Comparison of ENCODE assay signal across 20 cellular contexts in genomic region chr17:50487213-50488096, GRCh38. TPM values are rescaled to one million over a fixed set of nuclear protein-coding genes. Genes with fewer than 3 reads are reported as not detected.
DNase-seq lines count a peak whose midpoint lies in the region; ATAC-seq, FAIRE-seq and TF ChIP-seq lines count a peak whose summit lies in the region.
"Had no signal": no experiment of that assay in that cellular context is flagged by ENCODE, and none has a peak within 500 bp of the region (broad histone marks: within the 10 kb centered on the region; RNA-seq: fewer than 3 reads in every experiment).

No MANE protein-coding gene starts in this region.

- H3K9me3 ChIP-seq in breast epithelium (no peaks in the 10 kb centered on the region), gastrocnemius medialis (no peaks in the 10 kb centered on the region)
- H3K9me3 ChIP-seq: transverse colon had no signal

- H3K27ac ChIP-seq in breast epithelium, result peak overlapping the region; percentile 40 to 63
- H3K27ac ChIP-seq in gastrocnemius medialis, result peak overlapping the region in 3 of 4 donors; percentile 5 to 67 (median 55)
- H3K27ac ChIP-seq: transverse colon had no signal

- no peaks in the 10 kb centered on the region for H3K9me3 Mint-ChIP-seq in activated naive CD4-positive, alpha-beta T cell treated with anti-CD3 and anti-CD28 coated beads, Interleukin-2, amount 50 U/mL, for 72 hours
- H3K9me3 Mint-ChIP-seq: activated naive CD4-positive, alpha-beta T cell treated with anti-CD3 and anti-CD28 coated beads, Interleukin-2, amount 50 U/mL, for 24 hours had no signal

- no peak for TF ChIP-seq CTCF in breast epithelium (IDR thresholded peaks at IDR 0.05)
- no peak for TF ChIP-seq CTCF in gastrocnemius medialis (IDR thresholded peaks at IDR 0.05 in 4 of 5, conservative IDR thresholded peaks at IDR 0.05 in 1 of 5)
- no peak for TF ChIP-seq CTCF in GM10266 (IDR thresholded peaks at IDR 0.05; ENCODE audit: control insufficient read depth, insufficient read depth, low read depth, missing control alignments)

- H3K36me3 ChIP-seq in breast epithelium, result no peaks in the 10 kb centered on the region
- peaks cover 0 to 36% of the 10 kb centered on the region in 2 donors for H3K36me3 ChIP-seq in gastrocnemius medialis

- H3K27ac Mint-ChIP-seq in activated naive CD4-positive, alpha-beta T cell treated with anti-CD3 and anti-CD28 coated beads, Interleukin-2, amount 50 U/mL, for 72 hours, result no peak overlapping the region
- H3K27ac Mint-ChIP-seq: activated naive CD4-positive, alpha-beta T cell treated with anti-CD3 and anti-CD28 coated beads, Interleukin-2, amount 50 U/mL, for 24 hours; progenitor cell of endocrine pancreas had no signal

- peak; percentile 58 to 92 for ATAC-seq in activated naive CD4-positive, alpha-beta T cell treated with anti-CD3 and anti-CD28 coated beads, Interleukin-2, amount 50 U/mL, for 72 hours
- ATAC-seq in gastrocnemius medialis, result peak; percentile 53 to 67

- no peaks in the 10 kb centered on the region for H3K27me3 ChIP-seq in breast epithelium
- H3K27me3 ChIP-seq in gastrocnemius medialis, result no peaks in the 10 kb centered on the region
- H3K27me3 ChIP-seq: transverse colon had no signal

- peak; percentile 79 for FAIRE-seq in HTR-8/SVneo (lab: Jason Lieb, UNC)
- FAIRE-seq: endometrium had no signal

- peaks cover 0 to 6% of the 10 kb centered on the region in 2 donors for H3K36me3 Mint-ChIP-seq in activated naive CD4-positive, alpha-beta T cell treated with anti-CD3 and anti-CD28 coated beads, Interleukin-2, amount 50 U/mL, for 72 hours

- in situ Hi-C loops in gastrocnemius medialis (cut with MboI; ENCODE audit: low sequenced_read_pairs in 4 of 4), result loop anchor here in 3 of 4 donors (5.0 to 25.0 kb wide), 3 partner anchors 100 to 217 kb away; partner anchors contain the start of genes ANKRD40 (in 1 of the 3) and LRRC59 (in 1 of the 3)

- H3K4me1 ChIP-seq in breast epithelium (no peaks in the 10 kb centered on the region), gastrocnemius medialis (peaks cover 4 to 9% of the 10 kb centered on the region in 2 donors)

- H3K4me3 ChIP-seq in breast epithelium (no peak overlapping the region), gastrocnemius medialis (no peak overlapping the region)
- H3K4me3 ChIP-seq: transverse colon had no signal

- intact Hi-C loops in breast epithelium (cut with DNase I; ENCODE audit: low total_unique reads) (no loop called here), gastrocnemius medialis (cut with DNase I; ENCODE audit: low total_unique reads) (loop anchor here (10.0 kb wide), 1 partner anchor 217 kb away; the partner anchor contains the start of gene ANKRD40)

- DNase-seq in activated naive CD4-positive, alpha-beta T cell treated with anti-CD3 and anti-CD28 coated beads, Interleukin-2, amount 50 U/mL, for 72 hours (ENCODE audit: low spot score in 2 of 2), result no peak
- DNase-seq in activated naive CD4-positive, alpha-beta T cell (lab: John Stamatoyannopoulos, UW), result no peak
- no peak for DNase-seq in HTR-8/SVneo (ENCODE audit: insufficient read length, low spot score)
- no peak for DNase-seq in breast epithelium (ENCODE audit: low spot score in 2 of 2)
- peak; percentile 53 to 69 for DNase-seq in gastrocnemius medialis
- no peak for DNase-seq in activated CD4-positive, CD25-positive, alpha-beta regulatory T cell (lab: John Stamatoyannopoulos, UW)
- no peak for DNase-seq in activated naive CD4-positive, alpha-beta T cell treated with anti-CD3 and anti-CD28 coated beads, Interleukin-2, amount 50 U/mL, for 16 hours
- DNase-seq in GM10266 (ENCODE audit: extremely low spot score), result no peak
- DNase-seq: activated CD8-positive, alpha-beta memory T cell treated with anti-CD3 and anti-CD28 coated beads for 24 hours; central memory CD4-positive, alpha-beta T cell; DMS153; head of caudate nucleus; kidney glomerular epithelial cell; NCI-H524; RPMI8226; transverse colon had no signal

- TF ChIP-seq POLR2A in breast epithelium (IDR thresholded peaks at IDR 0.05) (no peak), gastrocnemius medialis (IDR thresholded peaks at IDR 0.05) (no peak)

RNA-seq across cellular contexts. Expression of gene RSAD1, which starts 8.8 kb away (rescaled TPM):
- 10 to 100 TPM; 24.4 to 51.0 TPM for total RNA-seq in activated naive CD4-positive, alpha-beta T cell treated with anti-CD3 and anti-CD28 coated beads, Interleukin-2, amount 50 U/mL, for 72 hours
- 10 to 100 TPM; 33.6 to 39.0 (median 35.1) TPM for total RNA-seq in breast epithelium
- 10 to 100 TPM; 27.1 to 67.4 (median 52.7) TPM for total RNA-seq in gastrocnemius medialis

RNA-seq across cellular contexts. Expression of gene CHAD, which starts 18.8 kb away (rescaled TPM):
- not detected for total RNA-seq in activated naive CD4-positive, alpha-beta T cell treated with anti-CD3 and anti-CD28 coated beads, Interleukin-2, amount 50 U/mL, for 72 hours
- total RNA-seq in breast epithelium, result 1 to 10 TPM in 2 of 3 donors, not detected in 1; 2.3 to 5.6 TPM
- total RNA-seq in gastrocnemius medialis, result 1 to 10 TPM in 2 of 4 donors, not detected in 2; 1.8 to 8.8 TPM
- total RNA-seq: progenitor cell of endocrine pancreas; T-helper 2 cell treated with Interferon-gamma antibody and Interleukin-4, amounts not matched to agents 100 ng/mL and 5 ng/mL, for 36 hours had no signal

RNA-seq across cellular contexts. Expression of gene MYCBPAP, which starts 20.8 kb away (rescaled TPM):
- 1 to 10 TPM in 1 of 2 donors, under 1 TPM in 1; 0.30 to 1.6 TPM for total RNA-seq in activated naive CD4-positive, alpha-beta T cell treated with anti-CD3 and anti-CD28 coated beads, Interleukin-2, amount 50 U/mL, for 72 hours
- total RNA-seq in breast epithelium, result 1 to 10 TPM in 2 of 3 donors, under 1 TPM in 1; 0.66 to 1.9 (median 1.3) TPM
- not detected for total RNA-seq in gastrocnemius medialis

RNA-seq across cellular contexts. Expression of gene EPN3, which starts 45.1 kb away (rescaled TPM):
- total RNA-seq in activated naive CD4-positive, alpha-beta T cell treated with anti-CD3 and anti-CD28 coated beads, Interleukin-2, amount 50 U/mL, for 72 hours, result not detected
- total RNA-seq in breast epithelium (10 to 100 TPM in 1 of 3 donors, 1 to 10 TPM in 1, not detected in 1; 8.2 to 32.8 TPM), gastrocnemius medialis (not detected)
- total RNA-seq: T-helper 2 cell treated with Interferon-gamma antibody and Interleukin-4, amounts not matched to agents 100 ng/mL and 5 ng/mL, for 36 hours had no signal

RNA-seq across cellular contexts. Expression of gene SPATA20, which starts 59.5 kb away (rescaled TPM):
- 10 to 100 TPM; 11.4 to 18.6 TPM for total RNA-seq in activated naive CD4-positive, alpha-beta T cell treated with anti-CD3 and anti-CD28 coated beads, Interleukin-2, amount 50 U/mL, for 72 hours
- total RNA-seq in breast epithelium, result 10 to 100 TPM; 52.4 to 62.3 (median 58.4) TPM
- 10 to 100 TPM; 22.3 to 67.9 (median 29.1) TPM for total RNA-seq in gastrocnemius medialis

Comparison
In these comparisons a context has a peak if more than half of its experiments do, and no peak if none do; other contexts are left out.
1. DNase-seq: peak in gastrocnemius medialis (2 of 2); none in activated naive CD4-positive, alpha-beta T cell treated with anti-CD3 and anti-CD28 coated beads, Interleukin-2, amount 50 U/mL, for 72 hours (0 of 2), activated naive CD4-positive, alpha-beta T cell (0 of 4), HTR-8/SVneo (single experiment), breast epithelium (0 of 2), activated CD4-positive, CD25-positive, alpha-beta regulatory T cell (0 of 4), activated naive CD4-positive, alpha-beta T cell treated with anti-CD3 and anti-CD28 coated beads, Interleukin-2, amount 50 U/mL, for 16 hours (single experiment) and GM10266 (single experiment).